11 cellular contexts compared by ENCODE assay signal in the genomic region with DNA sequence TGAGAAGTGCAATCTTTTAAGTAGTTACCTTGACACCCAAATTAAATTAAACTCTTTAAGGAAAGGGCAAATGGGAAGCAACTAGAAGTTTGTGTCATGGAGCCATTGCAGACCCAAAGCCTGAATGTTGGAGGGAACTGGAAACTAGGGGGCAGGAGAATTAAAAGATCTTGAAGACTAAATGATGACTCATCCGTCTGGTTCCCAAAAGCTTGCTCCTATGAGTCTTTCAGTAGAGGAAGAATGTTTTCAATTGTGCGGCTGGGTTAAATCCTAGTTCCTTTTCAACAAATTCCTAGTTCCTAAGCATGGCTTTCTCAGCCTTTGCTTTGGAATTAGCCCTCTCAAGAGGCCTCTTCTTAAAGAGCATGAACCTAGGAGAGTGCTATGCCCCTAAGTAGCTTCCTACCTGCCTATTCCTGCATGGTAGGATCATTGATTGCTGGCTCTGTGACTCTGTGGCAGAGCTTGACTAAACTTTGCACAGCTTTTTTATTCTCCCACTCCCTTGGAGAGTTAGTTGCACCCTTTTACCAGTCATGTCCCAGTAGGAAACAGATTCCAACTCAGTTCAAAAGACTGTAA. TPM values are rescaled to one million over a fixed set of nuclear protein-coding genes. Genes with fewer than 3 reads are reported as not detected.
DNase-seq lines count a peak whose midpoint lies in the region; ATAC-seq and TF ChIP-seq lines count a peak whose summit lies in the region.
"Had no signal": no experiment of that assay in that cellular context is flagged by ENCODE, and none has a peak within 500 bp of the region (broad histone marks: within the 10 kb centered on the region; RNA-seq: fewer than 3 reads in every experiment).

No MANE protein-coding gene starts in this region.

- ATAC-seq in right cardiac atrium (no peak), HG03139 (IDR thresholded peaks at IDR 0.05; ENCODE audit: unreplicated experiment) (no peak), HG02884 (IDR thresholded peaks at IDR 0.05; ENCODE audit: unreplicated experiment) (no peak)

- no peaks in the 10 kb centered on the region for H3K4me1 ChIP-seq in right cardiac atrium (ENCODE audit: control insufficient read depth, insufficient read depth, low read length)
- H3K4me1 ChIP-seq in uterus: no peaks in the 10 kb centered on the region

- TF ChIP-seq CTCF in WI38 (IDR thresholded peaks at IDR 0.05; ENCODE audit: low read depth, low read length): 0 out of 2 replicates have a peak, but pooled peaks have one; percentile 7
- peak; percentile 17 to 45 (median 28) for TF ChIP-seq CTCF in uterus (IDR thresholded peaks at IDR 0.05)

- intact Hi-C loops in right cardiac atrium (cut with DNase I): loop anchor here in 2 of 4 donors (2.0 to 10.0 kb wide), 2 partner anchors 167 to 451 kb away; no protein-coding TSS in a partner anchor
- intact Hi-C loops in cardiac septum (cut with DNase I): no loop called here
- intact Hi-C loops in uterus (cut with DNase I; ENCODE audit: low total_unique reads): loop anchor here (10.0 kb wide), 1 partner anchor 171 kb away; no protein-coding TSS in a partner anchor

- 54% methylated on average over 2 of the region's 2 CpGs for WGBS in right cardiac atrium

- H3K4me3 ChIP-seq in right cardiac atrium (ENCODE audit: low read length) (no peak overlapping the region), WI38 (ENCODE audit: low read depth, low read length) (no peak overlapping the region), uterus (no peak overlapping the region)
- H3K4me3 ChIP-seq: BLaER1 treated with 17β-estradiol and CSF1 and Interleukin-3, amounts not matched to agents 10 nM and 100 nM; lower lobe of right lung had no signal

- H3K9me3 ChIP-seq in right cardiac atrium (ENCODE audit: control insufficient read depth, low read length) (no peaks in the 10 kb centered on the region), uterus (no peaks in the 10 kb centered on the region)
- H3K9me3 ChIP-seq: BLaER1 treated with 17β-estradiol and CSF1 and Interleukin-3, amounts not matched to agents 10 nM and 100 nM; lower lobe of right lung had no signal

- no peaks in the 10 kb centered on the region for H3K36me3 ChIP-seq in uterus
- H3K36me3 ChIP-seq: BLaER1 treated with 17β-estradiol and CSF1 and Interleukin-3, amounts not matched to agents 10 nM and 100 nM; lower lobe of right lung had no signal

- no peaks in the 10 kb centered on the region for H3K27me3 ChIP-seq in right cardiac atrium (ENCODE audit: control insufficient read depth, insufficient read depth)
- no peaks in the 10 kb centered on the region for H3K27me3 ChIP-seq in uterus
- H3K27me3 ChIP-seq: BLaER1 treated with 17β-estradiol and CSF1 and Interleukin-3, amounts not matched to agents 10 nM and 100 nM had no signal

- TF ChIP-seq POLR2A in uterus (IDR thresholded peaks at IDR 0.05): no peak

- H3K27ac ChIP-seq in right cardiac atrium (ENCODE audit: low read length) (peak overlapping the region; percentile 30), uterus (peak overlapping the region; percentile 51 to 72)
- H3K27ac ChIP-seq: lower lobe of right lung had no signal

- DNase-seq in right cardiac atrium (no peak), cardiac septum (ENCODE audit: low spot score) (no peak), foreskin melanocyte (peak; percentile 56), uterus (peak in 1 of 2 donors; percentile 35), NCI-H510A treated with DMSO at 0.1 percent for 48 hours (lab: John Stamatoyannopoulos, UW) (no peak)
- DNase-seq: activated CD8-positive, alpha-beta memory T cell treated with anti-CD3 and anti-CD28 coated beads for 24 hours; lower lobe of right lung had no signal

RNA-seq across cellular contexts. Expression of gene CLEC3B, which starts 17.7 kb away (rescaled TPM):
- total RNA-seq in right cardiac atrium: 100 to 1,000 TPM; 133 to 170 (median 160) TPM
- polyA plus RNA-seq in right cardiac atrium: 451 TPM
- total RNA-seq in cardiac septum: 77.1 TPM
- 100 to 1,000 TPM in 1 of 4 donors, 10 to 100 TPM in 3; 35.0 to 248 (median 62.6) TPM for total RNA-seq in uterus
